ENCODE assay signal across 2 cellular contexts in the genomic region with DNA sequence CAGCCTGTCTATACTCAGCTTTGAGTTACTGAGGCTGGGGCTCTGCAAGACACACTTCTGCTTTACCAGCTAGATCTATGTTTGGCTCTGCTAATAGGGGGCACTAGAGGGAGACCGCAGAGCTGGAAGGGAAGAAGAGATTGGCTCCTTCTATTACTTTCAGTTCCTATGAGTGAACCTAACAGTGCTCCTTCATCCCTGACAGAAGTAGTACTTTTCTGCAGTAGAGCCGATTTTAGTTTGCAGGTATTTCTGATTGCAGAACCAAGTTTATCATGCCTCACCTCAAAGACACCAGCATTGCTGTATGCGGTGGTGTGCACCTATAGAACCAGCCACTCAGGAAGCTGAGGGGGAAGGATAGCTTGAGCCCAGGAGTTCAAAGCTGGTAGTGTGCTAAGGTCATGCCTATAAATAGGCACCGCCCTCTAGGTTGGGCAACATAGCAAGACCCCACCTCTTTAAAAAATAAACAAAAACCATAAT.
TF ChIP-seq lines count a peak whose summit lies in the region.

No MANE protein-coding gene starts in this region.

TF ChIP-seq in GM23338, 12 proteins besides CTCF, POLR2A, EP300 and RAD21:
- TF ChIP-seq, protein P1, sequence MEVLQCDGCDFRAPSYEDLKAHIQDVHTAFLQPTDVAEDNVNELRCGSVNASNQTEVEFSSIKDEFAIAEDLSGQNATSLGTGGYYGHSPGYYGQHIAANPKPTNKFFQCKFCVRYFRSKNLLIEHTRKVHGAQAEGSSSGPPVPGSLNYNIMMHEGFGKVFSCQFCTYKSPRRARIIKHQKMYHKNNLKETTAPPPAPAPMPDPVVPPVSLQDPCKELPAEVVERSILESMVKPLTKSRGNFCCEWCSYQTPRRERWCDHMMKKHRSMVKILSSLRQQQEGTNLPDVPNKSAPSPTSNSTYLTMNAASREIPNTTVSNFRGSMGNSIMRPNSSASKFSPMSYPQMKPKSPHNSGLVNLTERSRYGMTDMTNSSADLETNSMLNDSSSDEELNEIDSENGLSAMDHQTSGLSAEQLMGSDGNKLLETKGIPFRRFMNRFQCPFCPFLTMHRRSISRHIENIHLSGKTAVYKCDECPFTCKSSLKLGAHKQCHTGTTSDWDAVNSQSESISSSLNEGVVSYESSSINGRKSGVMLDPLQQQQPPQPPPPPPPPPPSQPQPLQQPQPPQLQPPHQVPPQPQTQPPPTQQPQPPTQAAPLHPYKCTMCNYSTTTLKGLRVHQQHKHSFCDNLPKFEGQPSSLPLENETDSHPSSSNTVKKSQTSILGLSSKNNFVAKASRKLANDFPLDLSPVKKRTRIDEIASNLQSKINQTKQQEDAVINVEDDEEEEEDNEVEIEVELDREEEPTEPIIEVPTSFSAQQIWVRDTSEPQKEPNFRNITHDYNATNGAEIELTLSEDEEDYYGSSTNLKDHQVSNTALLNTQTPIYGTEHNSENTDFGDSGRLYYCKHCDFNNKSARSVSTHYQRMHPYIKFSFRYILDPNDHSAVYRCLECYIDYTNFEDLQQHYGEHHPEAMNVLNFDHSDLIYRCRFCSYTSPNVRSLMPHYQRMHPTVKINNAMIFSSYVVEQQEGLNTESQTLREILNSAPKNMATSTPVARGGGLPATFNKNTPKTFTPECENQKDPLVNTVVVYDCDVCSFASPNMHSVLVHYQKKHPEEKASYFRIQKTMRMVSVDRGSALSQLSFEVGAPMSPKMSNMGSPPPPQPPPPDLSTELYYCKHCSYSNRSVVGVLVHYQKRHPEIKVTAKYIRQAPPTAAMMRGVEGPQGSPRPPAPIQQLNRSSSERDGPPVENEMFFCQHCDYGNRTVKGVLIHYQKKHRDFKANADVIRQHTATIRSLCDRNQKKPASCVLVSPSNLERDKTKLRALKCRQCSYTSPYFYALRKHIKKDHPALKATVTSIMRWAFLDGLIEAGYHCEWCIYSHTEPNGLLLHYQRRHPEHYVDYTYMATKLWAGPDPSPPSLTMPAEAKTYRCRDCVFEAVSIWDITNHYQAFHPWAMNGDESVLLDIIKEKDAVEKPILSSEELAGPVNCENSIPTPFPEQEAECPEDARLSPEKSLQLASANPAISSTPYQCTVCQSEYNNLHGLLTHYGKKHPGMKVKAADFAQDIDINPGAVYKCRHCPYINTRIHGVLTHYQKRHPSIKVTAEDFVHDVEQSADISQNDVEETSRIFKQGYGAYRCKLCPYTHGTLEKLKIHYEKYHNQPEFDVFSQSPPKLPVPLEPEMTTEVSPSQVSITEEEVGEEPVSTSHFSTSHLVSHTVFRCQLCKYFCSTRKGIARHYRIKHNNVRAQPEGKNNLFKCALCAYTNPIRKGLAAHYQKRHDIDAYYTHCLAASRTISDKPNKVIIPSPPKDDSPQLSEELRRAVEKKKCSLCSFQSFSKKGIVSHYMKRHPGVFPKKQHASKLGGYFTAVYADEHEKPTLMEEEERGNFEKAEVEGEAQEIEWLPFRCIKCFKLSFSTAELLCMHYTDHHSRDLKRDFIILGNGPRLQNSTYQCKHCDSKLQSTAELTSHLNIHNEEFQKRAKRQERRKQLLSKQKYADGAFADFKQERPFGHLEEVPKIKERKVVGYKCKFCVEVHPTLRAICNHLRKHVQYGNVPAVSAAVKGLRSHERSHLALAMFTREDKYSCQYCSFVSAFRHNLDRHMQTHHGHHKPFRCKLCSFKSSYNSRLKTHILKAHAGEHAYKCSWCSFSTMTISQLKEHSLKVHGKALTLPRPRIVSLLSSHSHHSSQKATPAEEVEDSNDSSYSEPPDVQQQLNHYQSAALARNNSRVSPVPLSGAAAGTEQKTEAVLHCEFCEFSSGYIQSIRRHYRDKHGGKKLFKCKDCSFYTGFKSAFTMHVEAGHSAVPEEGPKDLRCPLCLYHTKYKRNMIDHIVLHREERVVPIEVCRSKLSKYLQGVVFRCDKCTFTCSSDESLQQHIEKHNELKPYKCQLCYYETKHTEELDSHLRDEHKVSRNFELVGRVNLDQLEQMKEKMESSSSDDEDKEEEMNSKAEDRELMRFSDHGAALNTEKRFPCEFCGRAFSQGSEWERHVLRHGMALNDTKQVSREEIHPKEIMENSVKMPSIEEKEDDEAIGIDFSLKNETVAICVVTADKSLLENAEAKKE (CRISPR knock-in tag; IDR thresholded peaks at IDR 0.05): no peak
- TF ChIP-seq STAT1 (IDR thresholded peaks at IDR 0.05; ENCODE audit: unreplicated experiment) (no peak), EZH2phosphoT487 (IDR thresholded peaks at IDR 0.05; ENCODE audit: unreplicated experiment) (no peak)

TF ChIP-seq in H1, 55 proteins besides CTCF, POLR2A, EP300 and RAD21:
- TF ChIP-seq EGR1 (IDR thresholded peaks at IDR 0.05; ENCODE audit: borderline replicate concordance, low read depth, low read length): no peak
